Comparison of ENCODE assay signal across 24 cellular contexts in the genomic region with DNA sequence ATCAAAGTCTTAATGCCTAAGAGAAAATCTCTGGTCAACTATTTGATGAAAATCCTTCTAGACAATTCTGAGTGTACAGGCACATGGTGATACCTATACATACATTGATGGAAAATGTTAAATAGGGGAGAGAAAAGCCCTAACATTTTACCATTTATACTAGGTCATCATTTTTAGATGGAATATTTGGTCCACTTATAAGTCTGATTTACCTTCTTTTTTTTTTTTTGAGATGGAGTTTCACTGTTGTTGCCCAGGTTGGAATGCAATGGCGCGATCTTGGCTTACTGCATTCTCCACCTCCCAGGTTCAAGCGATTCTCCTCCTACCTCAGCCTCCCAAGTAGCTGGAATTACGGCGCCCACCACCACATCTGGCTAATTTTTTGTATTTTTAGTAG.
A peak's percentile ranks its signal among the peaks of the same experiment; 100 is the strongest.
DNase-seq lines count a peak whose midpoint lies in the region; ATAC-seq, FAIRE-seq and TF ChIP-seq lines count a peak whose summit lies in the region.
"Had no signal": no experiment of that assay in that cellular context is flagged by ENCODE, and none has a peak within 500 bp of the region (broad histone marks: within the 10 kb centered on the region; RNA-seq: fewer than 3 reads in every experiment).

No MANE protein-coding gene starts in this region.

- TF ChIP-seq CTCF in HepG2 (CRISPR knock-in tag; IDR thresholded peaks at IDR 0.05) = no peak
- no peak for TF ChIP-seq CTCF in right lobe of liver (IDR thresholded peaks at IDR 0.05)
- TF ChIP-seq CTCF in K562 (IDR thresholded peaks at IDR 0.05 in 2 of 3, conservative IDR thresholded peaks at IDR 0.05 in 1 of 3; ENCODE audit: insufficient read depth in 2 of 3, low read depth in 1 of 3, low read length in 3 of 3) = no peak
- no peak for TF ChIP-seq CTCF in progenitor cell of endocrine pancreas (IDR thresholded peaks at IDR 0.05; ENCODE audit: unreplicated experiment)

- intact Hi-C loops in HepG2 (cut with micrococcal nuclease; ENCODE audit: unreplicated experiment) = no loop called here
- intact Hi-C loops in right lobe of liver (cut with DNase I) = no loop called here
- intact Hi-C loops in K562 (cut with micrococcal nuclease) = no loop called here

- FAIRE-seq in HepG2 (lab: Jason Lieb, UNC) = no peak
- FAIRE-seq in K562 (lab: Jason Lieb, UNC) = no peak
- FAIRE-seq: GM12878, GM12892, GM18507 had no signal

- H3K36me3 Mint-ChIP-seq in progenitor cell of endocrine pancreas (ENCODE audit: insufficient read depth) = peaks cover 5% of the 10 kb centered on the region
- H3K36me3 Mint-ChIP-seq: CD4-positive, alpha-beta memory T cell; CD4-positive, CD25-positive, alpha-beta regulatory T cell had no signal

- H3K9me1 ChIP-seq in K562 (ENCODE audit: control insufficient read depth, insufficient read depth, low read length) = no peaks in the 10 kb centered on the region

- H3K27me3 Mint-ChIP-seq in progenitor cell of endocrine pancreas = no peaks in the 10 kb centered on the region
- H3K27me3 Mint-ChIP-seq: CD4-positive, alpha-beta memory T cell; CD4-positive, CD25-positive, alpha-beta regulatory T cell; CD8-positive, alpha-beta memory T cell had no signal

- H2AFZ ChIP-seq in HepG2 (ENCODE audit: low read length) (no peak overlapping the region), K562 (ENCODE audit: low read depth, low read length) (no peak overlapping the region)

- H3K4me3 ChIP-seq in HepG2 (replicated peaks in 1 of 3; ENCODE audit: insufficient read depth in 1 of 3, low read depth in 2 of 3, low read length in 3 of 3) (no peak overlapping the region), right lobe of liver (no peak overlapping the region), K562 (no peak overlapping the region)
- H3K4me3 ChIP-seq: BLaER1, GM12878 had no signal

- TF ChIP-seq POLR2A in HepG2 (IDR thresholded peaks at IDR 0.05; ENCODE audit: insufficient read depth in 1 of 2, low read depth in 2 of 2, low read length in 2 of 2) (no peak), right lobe of liver (IDR thresholded peaks at IDR 0.05) (no peak), K562 (conservative IDR thresholded peaks at IDR 0.05) (no peak)

- no peak for TF ChIP-seq EP300 in HepG2 (IDR thresholded peaks at IDR 0.05; ENCODE audit: low read depth in 2 of 2, low read length in 2 of 2)
- TF ChIP-seq EP300 in HepG2 (CRISPR knock-in tag; IDR thresholded peaks at IDR 0.05; ENCODE audit: borderline replicate concordance) = no peak
- no peak for TF ChIP-seq EP300 in K562 (IDR thresholded peaks at IDR 0.05; ENCODE audit: low read length)

- POLR2A ChIA-PET in HepG2 (lab: Yijun Ruan, JAX) = no interaction called here
- POLR2A ChIA-PET in K562 (lab: Yijun Ruan, JAX) = no interaction called here

- peaks cover 2 to 11% of the 10 kb centered on the region in 2 experiments; a peak in 3 of 5 replicates for H3K36me3 ChIP-seq in HepG2 (replicated peaks in 1 of 2; ENCODE audit: control insufficient read depth in 1 of 2, insufficient read depth in 2 of 2, low read length in 2 of 2)
- H3K36me3 ChIP-seq in right lobe of liver = no peaks in the 10 kb centered on the region
- peaks cover 6% of the 10 kb centered on the region; the same call in 1 of the 3 replicates for H3K36me3 ChIP-seq in K562 (ENCODE audit: control insufficient read depth, insufficient read depth, low read length)
- H3K36me3 ChIP-seq: BE2C had no signal

- ATAC-seq in HepG2 (no peak), right lobe of liver (no peak), K562 (no peak), HG03378 (IDR thresholded peaks at IDR 0.05; ENCODE audit: unreplicated experiment) (no peak)
- ATAC-seq: GM12878 had no signal

- H3K27ac ChIP-seq in HepG2 (ENCODE audit: extremely low read length, insufficient read depth, low read length) = no peak overlapping the region
- no peak overlapping the region for H3K27ac ChIP-seq in right lobe of liver
- no peak overlapping the region for H3K27ac ChIP-seq in K562 (ENCODE audit: extremely low read depth, low read depth, low read length)
- H3K27ac ChIP-seq: 22Rv1, BLaER1 had no signal

- H4K20me1 ChIP-seq in HepG2 (ENCODE audit: insufficient read depth, low read length) (no peaks in the 10 kb centered on the region), K562 (replicated peaks; ENCODE audit: control insufficient read depth, insufficient read depth, low read length) (no peaks in the 10 kb centered on the region)
- H4K20me1 ChIP-seq: BLaER1 had no signal

- BruUV-seq in HepG2 (replicated peaks; lab: Mats Ljungman, UMichigan) = no TSS peak
- no TSS peak for BruUV-seq in K562 (replicated peaks; lab: Mats Ljungman, UMichigan)

- no peaks in the 10 kb centered on the region for H3K27me3 ChIP-seq in HepG2 (ENCODE audit: control insufficient read depth in 1 of 2, insufficient read depth in 2 of 2, low read length in 2 of 2)
- no peaks in the 10 kb centered on the region for H3K27me3 ChIP-seq in right lobe of liver
- no peaks in the 10 kb centered on the region for H3K27me3 ChIP-seq in K562 (ENCODE audit: control insufficient read depth in 2 of 2, insufficient read depth in 2 of 2, low read length in 2 of 2)
- H3K27me3 ChIP-seq: BLaER1 had no signal

- H3K79me2 ChIP-seq in HepG2 (ENCODE audit: insufficient read depth, low read length) (no peaks in the 10 kb centered on the region), K562 (ENCODE audit: control insufficient read depth, insufficient read depth, low read length) (no peaks in the 10 kb centered on the region)

- WGBS in HepG2 (ENCODE audit: low lambda C conversion rate) = over 99% methylated on average over 5 of the region's 5 CpGs
- WGBS in right lobe of liver (ENCODE audit: insufficient coverage, low coverage, low lambda C conversion rate, missing lambda C conversion rate) = 97% methylated on average over 5 of the region's 5 CpGs
- WGBS in K562 (ENCODE audit: insufficient coverage, low coverage, missing lambda C conversion rate) = 100% methylated on average over 3 of the region's 5 CpGs

- H3K9me3 Mint-ChIP-seq in progenitor cell of endocrine pancreas (ENCODE audit: low read depth) = no peaks in the 10 kb centered on the region
- H3K9me3 Mint-ChIP-seq: CD4-positive, alpha-beta memory T cell; CD4-positive, CD25-positive, alpha-beta regulatory T cell; CD8-positive, alpha-beta memory T cell had no signal

- in situ Hi-C loops in HepG2 (cut with HindIII; ENCODE audit: extremely low pct_ligation_motif_present, low pct_unique_long_range_greater_than_20kb) (no loop called here), K562 (cut with MboI) (no loop called here)

- no peak overlapping the region for H3K4me3 Mint-ChIP-seq in progenitor cell of endocrine pancreas (ENCODE audit: low read depth)
- H3K4me3 Mint-ChIP-seq: CD14-positive monocyte; CD4-positive, alpha-beta memory T cell; CD4-positive, CD25-positive, alpha-beta regulatory T cell; CD8-positive, alpha-beta memory T cell had no signal

- no peaks in the 10 kb centered on the region for H3K4me1 ChIP-seq in HepG2 (ENCODE audit: insufficient read depth, low read length)
- no peaks in the 10 kb centered on the region for H3K4me1 ChIP-seq in right lobe of liver
- peaks cover 0 to 3% of the 10 kb centered on the region in 2 experiments; a peak in 2 of 5 replicates for H3K4me1 ChIP-seq in K562 (replicated peaks in 1 of 2; ENCODE audit: control insufficient read depth in 2 of 2, insufficient read depth in 2 of 2, low read length in 2 of 2)
- H3K4me1 ChIP-seq: BE2C, BLaER1 had no signal

- peak overlapping the region; percentile 41 for H3K27ac Mint-ChIP-seq in progenitor cell of endocrine pancreas
- H3K27ac Mint-ChIP-seq: CD14-positive monocyte; CD4-positive, alpha-beta memory T cell; CD4-positive, CD25-positive, alpha-beta regulatory T cell; CD8-positive, alpha-beta memory T cell had no signal

- H3K9me3 ChIP-seq in HepG2 (ENCODE audit: low read length) (no peaks in the 10 kb centered on the region), right lobe of liver (no peaks in the 10 kb centered on the region), K562 (replicated peaks; ENCODE audit: control insufficient read depth, insufficient read depth, low read depth, low read length) (no peaks in the 10 kb centered on the region)
- H3K9me3 ChIP-seq: BE2C, BLaER1 had no signal

- H3K4me2 ChIP-seq in HepG2 (ENCODE audit: low read depth, low read length) = no peak overlapping the region
- H3K4me2 ChIP-seq in K562 (ENCODE audit: insufficient read depth, low read length) = no peak overlapping the region
- H3K4me2 ChIP-seq: BLaER1 had no signal

- H3K4me1 Mint-ChIP-seq in progenitor cell of endocrine pancreas (ENCODE audit: low read depth) = peaks cover 7% of the 10 kb centered on the region
- H3K4me1 Mint-ChIP-seq: CD14-positive monocyte; CD4-positive, alpha-beta memory T cell; CD4-positive, CD25-positive, alpha-beta regulatory T cell; CD8-positive, alpha-beta memory T cell had no signal

- no peak overlapping the region for H3K9ac ChIP-seq in HepG2 (ENCODE audit: insufficient read depth, low read depth, low read length)
- no peak overlapping the region for H3K9ac ChIP-seq in K562 (ENCODE audit: insufficient read depth in 1 of 2, low read depth in 2 of 2, low read length in 2 of 2)
- H3K9ac ChIP-seq: BLaER1 had no signal

- DNase-seq in HepG2 (ENCODE audit: low spot score) = no peak
- no peak for DNase-seq in right lobe of liver
- no peak for DNase-seq in K562 (ENCODE audit: extremely low read depth in 1 of 4, low spot score in 3 of 4)
- DNase-seq in progenitor cell of endocrine pancreas (ENCODE audit: low spot score, unreplicated experiment) = no peak
- DNase-seq in NK-92 (lab: John Stamatoyannopoulos, UW; ENCODE audit: unreplicated experiment) = no peak
- DNase-seq: ACHN; BE2C; C1 segment of cervical spinal cord; CD4-positive, alpha-beta memory T cell; CD4-positive, CD25-positive, alpha-beta regulatory T cell; CD8-positive, alpha-beta memory T cell; COR-L47; DMS 273 treated with DMSO at 0.1 percent for 48 hours; DMS79; DND-41; EL; GDM1 had no signal

- CTCF ChIA-PET in HepG2 (lab: Yijun Ruan, JAX; ENCODE audit: low intra/inter-chr PET ratio, low total read pairs) (no interaction called here), K562 (lab: Yijun Ruan, JAX; ENCODE audit: low intra/inter-chr PET ratio) (no interaction called here)

- TF ChIP-seq RAD21 in HepG2 (CRISPR knock-in tag; IDR thresholded peaks at IDR 0.05) (no peak), K562 (CRISPR knock-in tag; conservative IDR thresholded peaks at IDR 0.05 in 1 of 2, IDR thresholded peaks at IDR 0.05 in 1 of 2) (no peak)

TF ChIP-seq in HepG2, 621 proteins besides CTCF, POLR2A, EP300 and RAD21 (continues in another document):
- TF ChIP-seq ZEB1 (IDR thresholded peaks at IDR 0.05; ENCODE audit: insufficient replicate concordance, low read depth) = no peak

TF ChIP-seq in K562, 482 proteins besides CTCF, POLR2A, EP300 and RAD21:
- TF ChIP-seq NCOA6 (IDR thresholded peaks at IDR 0.05) = no peak
- no peak for TF ChIP-seq ZBTB17 (CRISPR knock-in tag; IDR thresholded peaks at IDR 0.05)
- peak; percentile 38; the same call in 1 of the 2 replicates for TF ChIP-seq C11orf30 (IDR thresholded peaks at IDR 0.05; ENCODE audit: low read depth)
- peak; percentile 80 for TF ChIP-seq ZNF316 (IDR thresholded peaks at IDR 0.05)
- TF ChIP-seq ZC3H8 (IDR thresholded peaks at IDR 0.05) = no peak
